20 cellular contexts compared by ENCODE assay signal in the genomic region with DNA sequence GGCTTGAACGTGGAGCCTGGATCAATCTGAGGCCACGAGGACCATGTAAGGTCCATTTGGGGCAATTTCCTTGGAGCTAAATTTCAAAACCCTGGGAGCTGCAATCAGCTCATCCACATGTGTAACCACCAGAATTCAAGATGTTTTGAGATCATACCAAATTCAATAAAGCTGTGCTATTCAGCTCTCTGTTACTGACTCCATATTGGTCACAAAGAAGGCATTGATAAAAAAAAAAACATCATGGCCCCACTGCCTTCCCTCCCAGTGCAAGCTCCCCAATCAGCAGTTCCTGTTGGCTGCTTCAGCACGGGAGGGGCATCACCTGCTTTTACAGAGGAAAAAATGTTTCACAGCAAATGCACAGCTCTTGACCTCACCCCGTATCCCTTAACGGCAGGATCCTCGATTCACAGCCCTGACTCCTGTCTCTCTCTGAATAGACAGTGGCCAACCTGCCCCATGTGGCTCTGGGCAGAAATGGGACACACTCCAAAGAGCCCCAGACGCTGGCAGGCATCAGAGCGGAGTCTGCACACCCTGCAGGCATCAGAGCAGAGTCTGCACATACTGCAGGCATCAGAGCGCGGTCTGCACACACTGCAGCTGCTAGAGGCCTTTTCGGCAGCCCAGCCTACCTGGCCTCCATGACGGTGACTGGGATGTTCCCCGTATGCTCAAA. TPM values are rescaled to one million over a fixed set of nuclear protein-coding genes. Genes with fewer than 3 reads are reported as not detected.
DNase-seq lines count a peak whose midpoint lies in the region; ATAC-seq and TF ChIP-seq lines count a peak whose summit lies in the region.
"Had no signal": no experiment of that assay in that cellular context is flagged by ENCODE, and none has a peak within 500 bp of the region (broad histone marks: within the 10 kb centered on the region; RNA-seq: fewer than 3 reads in every experiment).

No MANE protein-coding gene starts in this region.

- peak overlapping the region; percentile 74 for H3K27ac Mint-ChIP-seq in WTC11

- DNase-seq in SK-N-SH (peak; percentile 4), WTC11 (ENCODE audit: low spot score) (no peak), globus pallidus (ENCODE audit: low spot score) (peak; percentile 31), superior temporal gyrus (ENCODE audit: extremely low spot score) (peak; percentile 22), medulla oblongata (ENCODE audit: extremely low spot score) (no peak)
- no peak for DNase-seq in activated T-cell treated with anti-CD3 and anti-CD28 coated beads, Interleukin-2, amount 50 U/mL, for 4 hours
- DNase-seq: COR-L47, DMS153, EL, MG63, NCI-H1092 treated with DMSO at 0.1 percent for 48 hours, NCI-H1694 treated with DMSO at 0.1 percent for 48 hours, NCI-H446, NCI-H748 treated with DMSO at 0.1 percent for 48 hours, PC-3 had no signal

- no peak overlapping the region for H3K4me3 ChIP-seq in SK-N-SH (ENCODE audit: low read depth in 2 of 2, low read length in 1 of 2)
- H3K4me3 ChIP-seq: BLaER1 treated with 17β-estradiol and CSF1 and Interleukin-3, amounts not matched to agents 10 nM and 100 nM; MG63 had no signal

- no peak overlapping the region for H2AFZ ChIP-seq in SK-N-SH (ENCODE audit: low read depth)

- ATAC-seq in SK-N-SH treated with all-trans-retinoic acid at 6 μM for 48 hours (no peak), WTC11 (no peak), HG03520 (IDR thresholded peaks at IDR 0.05; ENCODE audit: unreplicated experiment) (no peak)
- ATAC-seq in activated T-cell treated with anti-CD3 and anti-CD28 coated beads, Interleukin-2, amount 50 U/mL, for 4 hours = no peak
- ATAC-seq: PC-3 had no signal

- H4K20me1 ChIP-seq in SK-N-SH (ENCODE audit: insufficient read depth) = no peaks in the 10 kb centered on the region

- peaks cover 9% of the 10 kb centered on the region; the same call in 1 of the 2 replicates for H3K4me1 Mint-ChIP-seq in WTC11
- H3K4me1 Mint-ChIP-seq in activated T-cell treated with anti-CD3 and anti-CD28 coated beads, Interleukin-2, amount 50 U/mL, for 4 hours (ENCODE audit: low read depth) = peaks cover 7% of the 10 kb centered on the region

- H3K27ac ChIP-seq in SK-N-SH (ENCODE audit: low read depth in 2 of 2, low read length in 1 of 2) = no peak overlapping the region
- H3K27ac ChIP-seq: 22Rv1, KMS-11 had no signal

- no peaks in the 10 kb centered on the region for H3K9me3 Mint-ChIP-seq in WTC11
- H3K9me3 Mint-ChIP-seq in activated T-cell treated with anti-CD3 and anti-CD28 coated beads, Interleukin-2, amount 50 U/mL, for 4 hours = no peaks in the 10 kb centered on the region

- peaks cover 53% of the 10 kb centered on the region for H3K36me3 Mint-ChIP-seq in WTC11
- H3K36me3 Mint-ChIP-seq in activated T-cell treated with anti-CD3 and anti-CD28 coated beads, Interleukin-2, amount 50 U/mL, for 4 hours (ENCODE audit: insufficient read depth) = peaks cover 9% of the 10 kb centered on the region

- TF ChIP-seq CTCF in SK-N-SH (IDR thresholded peaks at IDR 0.05) = no peak
- TF ChIP-seq CTCF in WTC11 (IDR thresholded peaks at IDR 0.05) = no peak

- H3K9ac ChIP-seq in SK-N-SH = no peak overlapping the region
- H3K9ac ChIP-seq: KMS-11 had no signal

- no peaks in the 10 kb centered on the region for H3K27me3 ChIP-seq in SK-N-SH (ENCODE audit: insufficient read depth)
- H3K27me3 ChIP-seq: BLaER1 treated with 17β-estradiol and CSF1 and Interleukin-3, amounts not matched to agents 10 nM and 100 nM; MG63 had no signal

- no peak for TF ChIP-seq EP300 in SK-N-SH (IDR thresholded peaks at IDR 0.05; ENCODE audit: borderline replicate concordance in 1 of 2, low read depth in 1 of 2, low read length in 1 of 2)

- no peaks in the 10 kb centered on the region for H3K9me3 ChIP-seq in SK-N-SH
- H3K9me3 ChIP-seq: BLaER1 treated with 17β-estradiol and CSF1 and Interleukin-3, amounts not matched to agents 10 nM and 100 nM; MG63 had no signal

- no peaks in the 10 kb centered on the region for H3K27me3 Mint-ChIP-seq in WTC11 (ENCODE audit: low read depth)
- no peaks in the 10 kb centered on the region for H3K27me3 Mint-ChIP-seq in activated T-cell treated with anti-CD3 and anti-CD28 coated beads, Interleukin-2, amount 50 U/mL, for 4 hours (ENCODE audit: low read depth)

- H3K4me2 ChIP-seq in SK-N-SH = no peak overlapping the region
- H3K4me2 ChIP-seq: KMS-11 had no signal

- TF ChIP-seq RAD21 in SK-N-SH (IDR thresholded peaks at IDR 0.05; ENCODE audit: low read length) = no peak

- H3K4me3 Mint-ChIP-seq in WTC11 = no peak overlapping the region
- H3K4me3 Mint-ChIP-seq in activated T-cell treated with anti-CD3 and anti-CD28 coated beads, Interleukin-2, amount 50 U/mL, for 4 hours = no peak overlapping the region

- H3K79me2 ChIP-seq in SK-N-SH (ENCODE audit: insufficient read depth) = no peaks in the 10 kb centered on the region

- no peaks in the 10 kb centered on the region for H3K9me2 ChIP-seq in SK-N-SH

- peaks cover 15% of the 10 kb centered on the region in 2 experiments for H3K36me3 ChIP-seq in SK-N-SH (replicated peaks in 1 of 2; ENCODE audit: control insufficient read depth in 1 of 2, insufficient read depth in 2 of 2, low read length in 1 of 2)

- POLR2A ChIA-PET in SK-N-SH (lab: Yijun Ruan, JAX) = interaction anchor here (0.6 kb wide), 1 partner anchor 38 kb away, joined by 3 read pairs; a partner anchor contains a TSS
- POLR2A ChIA-PET in WTC11 (lab: Charles Lee) = no interaction called here

- CTCF ChIA-PET in SK-N-SH (lab: Yijun Ruan, JAX) (interaction anchor here (0.5 to 0.6 kb wide), 2 partner anchors 23 to 1150 kb away, joined by 3 to 4 read pairs; no protein-coding TSS in a partner anchor), WTC11 (lab: Charles Lee) (interaction anchor here (1.0 kb wide), 1 partner anchor 143 kb away, joined by 3 read pairs; no protein-coding TSS in a partner anchor)

- no peaks in the 10 kb centered on the region for H3F3A ChIP-seq in SK-N-SH (replicated peaks; ENCODE audit: insufficient read depth)

- peaks cover 0 to 15% of the 10 kb centered on the region in 2 experiments; a peak in 1 of 4 replicates for H3K4me1 ChIP-seq in SK-N-SH (ENCODE audit: control insufficient read depth in 1 of 2, insufficient read depth in 2 of 2, low read depth in 1 of 2, low read length in 1 of 2)

- WGBS in SK-N-SH (ENCODE audit: low lambda C conversion rate) = 83% methylated on average over 12 of the region's 13 CpGs

TF ChIP-seq in SK-N-SH, 30 proteins besides CTCF, POLR2A, EP300 and RAD21 (continues in another document):
- TF ChIP-seq NRF1 (IDR thresholded peaks at IDR 0.05; ENCODE audit: low read depth, low read length) (no peak), YY1 (IDR thresholded peaks at IDR 0.05; ENCODE audit: low read depth) (no peak), TCF12 (IDR thresholded peaks at IDR 0.05) (no peak), GATA2 (CRISPR knock-in tag; IDR thresholded peaks at IDR 0.05) (no peak), RCOR1 (IDR thresholded peaks at IDR 0.05; ENCODE audit: low read length) (no peak), SMC3 (IDR thresholded peaks at IDR 0.05; ENCODE audit: low read depth, low read length) (no peak), FOXJ3 (CRISPR knock-in tag; IDR thresholded peaks at IDR 0.05) (no peak), RXRA (IDR thresholded peaks at IDR 0.05; ENCODE audit: borderline replicate concordance, low read depth) (no peak)

TF ChIP-seq in WTC11, 78 proteins besides CTCF, POLR2A, EP300 and RAD21 (continues in another document):
- TF ChIP-seq ELF4 (CRISPR knock-in tag; IDR thresholded peaks at IDR 0.05; ENCODE audit: low read depth) (no peak), NFE2L1 (CRISPR knock-in tag; IDR thresholded peaks at IDR 0.05) (no peak)
- TF ChIP-seq, protein P1, sequence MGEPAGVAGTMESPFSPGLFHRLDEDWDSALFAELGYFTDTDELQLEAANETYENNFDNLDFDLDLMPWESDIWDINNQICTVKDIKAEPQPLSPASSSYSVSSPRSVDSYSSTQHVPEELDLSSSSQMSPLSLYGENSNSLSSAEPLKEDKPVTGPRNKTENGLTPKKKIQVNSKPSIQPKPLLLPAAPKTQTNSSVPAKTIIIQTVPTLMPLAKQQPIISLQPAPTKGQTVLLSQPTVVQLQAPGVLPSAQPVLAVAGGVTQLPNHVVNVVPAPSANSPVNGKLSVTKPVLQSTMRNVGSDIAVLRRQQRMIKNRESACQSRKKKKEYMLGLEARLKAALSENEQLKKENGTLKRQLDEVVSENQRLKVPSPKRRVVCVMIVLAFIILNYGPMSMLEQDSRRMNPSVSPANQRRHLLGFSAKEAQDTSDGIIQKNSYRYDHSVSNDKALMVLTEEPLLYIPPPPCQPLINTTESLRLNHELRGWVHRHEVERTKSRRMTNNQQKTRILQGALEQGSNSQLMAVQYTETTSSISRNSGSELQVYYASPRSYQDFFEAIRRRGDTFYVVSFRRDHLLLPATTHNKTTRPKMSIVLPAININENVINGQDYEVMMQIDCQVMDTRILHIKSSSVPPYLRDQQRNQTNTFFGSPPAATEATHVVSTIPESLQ (CRISPR knock-in tag; IDR thresholded peaks at IDR 0.05) = no peak

RNA-seq across cellular contexts. Expression of a gene that starts 37.1 kb away (rescaled TPM):
- 21.5 and 23.9 TPM in 2 replicates for polyA plus RNA-seq in SK-N-SH (2012; rRNA removed)
- 7.0 and 11.3 TPM in 2 replicates for polyA plus RNA-seq in SK-N-SH (2012; cell fraction: cytosol; rRNA removed)
- 95.8 and 96.9 TPM in 2 replicates for polyA plus RNA-seq in SK-N-SH (2012; cell fraction: nucleus; rRNA removed)
- total RNA-seq in WTC11 (2021) = 90.5 to 98.7 TPM (median 90.8 TPM) in 3 replicates
- total RNA-seq in activated T-cell treated with anti-CD3 and anti-CD28 coated beads, Interleukin-2, amount 50 U/mL, for 4 hours = 100 to 1,000 TPM in 1 of 3 donors, 10 to 100 TPM in 2; 76.3 to 100 (median 89.4) TPM

RNA-seq across cellular contexts. Expression of a gene that starts 48.9 kb away (rescaled TPM):
- 15.3 and 16.2 TPM in 2 replicates for polyA plus RNA-seq in SK-N-SH (2012; rRNA removed)
- polyA plus RNA-seq in SK-N-SH (2012; cell fraction: cytosol; rRNA removed) = 5.8 and 8.0 TPM in 2 replicates
- 71.3 and 82.5 TPM in 2 replicates for polyA plus RNA-seq in SK-N-SH (2012; cell fraction: nucleus; rRNA removed)
- 19.7 to 21.1 TPM (median 20.5 TPM) in 3 replicates for total RNA-seq in WTC11 (2021)
- total RNA-seq in activated T-cell treated with anti-CD3 and anti-CD28 coated beads, Interleukin-2, amount 50 U/mL, for 4 hours = under 1 TPM; 0.21 to 0.49 (median 0.23) TPM

RNA-seq across cellular contexts. Expression of a gene that starts 58.0 kb away (rescaled TPM):
- polyA plus RNA-seq in SK-N-SH (2012; rRNA removed) = 24.9 and 27.0 TPM in 2 replicates
- 7.7 and 10.6 TPM in 2 replicates for polyA plus RNA-seq in SK-N-SH (2012; cell fraction: cytosol; rRNA removed)
- 165 and 173 TPM in 2 replicates for polyA plus RNA-seq in SK-N-SH (2012; cell fraction: nucleus; rRNA removed)
- total RNA-seq in WTC11 (2021) = 13.9 to 17.2 TPM (median 16.6 TPM) in 3 replicates
- 10 to 100 TPM; 33.1 to 40.7 (median 35.5) TPM for total RNA-seq in activated T-cell treated with anti-CD3 and anti-CD28 coated beads, Interleukin-2, amount 50 U/mL, for 4 hours

RNA-seq across cellular contexts. Expression of a gene that starts 58.7 kb away (rescaled TPM):
- polyA plus RNA-seq in SK-N-SH (2012; rRNA removed) = 9.2 and 10.1 TPM in 2 replicates
- polyA plus RNA-seq in SK-N-SH (2012; cell fraction: cytosol; rRNA removed) = 2.8 and 4.8 TPM in 2 replicates
- 50.4 and 75.0 TPM in 2 replicates for polyA plus RNA-seq in SK-N-SH (2012; cell fraction: nucleus; rRNA removed)
- 3.8 to 5.6 TPM (median 4.2 TPM) in 3 replicates for total RNA-seq in WTC11 (2021)
- 1 to 10 TPM; 2.2 to 4.8 (median 2.9) TPM for total RNA-seq in activated T-cell treated with anti-CD3 and anti-CD28 coated beads, Interleukin-2, amount 50 U/mL, for 4 hours

Comparison
In these comparisons a context has a peak if more than half of its experiments do, and no peak if none do; other contexts are left out.
1. DNase-seq: peak in SK-N-SH (single experiment), globus pallidus (single experiment) and superior temporal gyrus (single experiment); none in WTC11 (single experiment), activated T-cell treated with anti-CD3 and anti-CD28 coated beads, Interleukin-2, amount 50 U/mL, for 4 hours (single experiment) and medulla oblongata (single experiment).
2. RNA of a gene that starts 48.9 kb away (total RNA-seq): 19.7 to 21.1 TPM in WTC11; 0.21 to 0.49 TPM in activated T-cell treated with anti-CD3 and anti-CD28 coated beads, Interleukin-2, amount 50 U/mL, for 4 hours; every median in the first group is over 10 times any median in the second.